In genomic region chr6:127481628-127482027, GRCh38 we compare ENCODE assay signal across 1 cellular context.
TF ChIP-seq lines count a peak whose summit lies in the region.

No MANE protein-coding gene starts in this region.

TF ChIP-seq in endothelial cell of umbilical vein, 7 proteins besides CTCF, POLR2A, EP300 and RAD21:
- TF ChIP-seq GATA2 (IDR thresholded peaks at IDR 0.05; ENCODE audit: insufficient read depth, insufficient read length, low read depth, low read length) = peak; percentile 78
- TF ChIP-seq MAX (IDR thresholded peaks at IDR 0.05; ENCODE audit: insufficient read depth, insufficient read length) = no peak
- no peak for TF ChIP-seq MYC (IDR thresholded peaks at IDR 0.05; ENCODE audit: low read depth, low read length)
- TF ChIP-seq JUN (IDR thresholded peaks at IDR 0.05; ENCODE audit: borderline replicate concordance, insufficient read depth, insufficient read length, low read depth) = peak; percentile 42
- no peak for TF ChIP-seq POLR2AphosphoS5 (IDR thresholded peaks at IDR 0.05; ENCODE audit: insufficient read depth, low read depth, low read length)
- peak; percentile 66 for TF ChIP-seq FOS (IDR thresholded peaks at IDR 0.05; ENCODE audit: borderline replicate concordance, insufficient read depth, low read length)
- TF ChIP-seq EZH2 (IDR thresholded peaks at IDR 0.05; ENCODE audit: borderline replicate concordance, low read depth, low read length, severe bottlenecking) = no peak
